Comparison of ENCODE assay signal across 11 cellular contexts in the genomic region with DNA sequence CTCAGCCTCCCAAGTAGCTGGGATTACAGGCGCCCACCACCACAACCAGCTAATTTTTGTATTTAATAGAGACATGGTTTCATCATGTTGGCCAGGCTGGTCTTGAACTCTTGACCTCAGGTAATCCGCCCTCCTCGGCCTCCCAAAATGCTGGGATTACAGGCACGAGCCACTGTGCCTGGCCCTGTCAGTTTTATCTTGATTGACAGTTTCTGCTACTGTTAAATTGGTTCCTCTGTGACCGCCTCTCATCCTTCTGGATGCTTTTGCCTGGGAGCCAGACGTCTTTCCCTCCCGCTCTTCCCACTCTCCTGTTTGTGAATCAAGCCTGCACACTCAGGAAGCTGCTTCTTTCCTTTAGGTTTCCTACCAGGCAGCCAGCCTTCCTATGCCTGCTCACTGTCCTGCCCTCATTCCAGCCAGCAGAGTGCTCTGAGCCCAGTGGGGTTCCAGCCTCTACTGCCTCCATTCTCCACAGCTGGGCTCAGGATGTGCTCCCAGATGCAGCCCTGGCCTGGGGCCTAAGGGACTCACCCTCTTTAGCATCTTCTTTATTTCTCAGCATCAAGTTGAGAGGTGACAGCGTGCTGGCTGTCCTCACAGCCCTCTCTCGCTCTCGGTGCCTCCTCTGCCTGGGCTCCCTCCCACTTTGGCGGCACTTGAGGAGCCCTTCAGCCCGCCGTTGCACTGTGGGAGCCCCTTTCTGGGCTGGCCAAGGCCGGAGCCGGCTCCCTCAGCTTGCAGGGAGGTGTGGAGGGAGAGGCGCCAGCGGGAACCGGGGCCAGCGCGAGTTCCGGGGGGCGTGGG. TPM values are rescaled to one million over a fixed set of nuclear protein-coding genes. Genes with fewer than 3 reads are reported as not detected.
DNase-seq lines count a peak whose midpoint lies in the region; ATAC-seq and TF ChIP-seq lines count a peak whose summit lies in the region.
"Not testable (repeated sequence)": the region's sequence is repeated elsewhere in the genome, so short reads cannot be mapped to it uniquely, and the experiment has no call there.
"Had no signal": no experiment of that assay in that cellular context is flagged by ENCODE, and none has a peak within 500 bp of the region (broad histone marks: within the 10 kb centered on the region; RNA-seq: fewer than 3 reads in every experiment).

No MANE protein-coding gene starts in this region.

- not testable (repeated sequence) for H3K4me3 Mint-ChIP-seq in activated T-helper 2 cell treated with anti-CD3 and anti-CD28 coated beads, Interferon-gamma antibody, Interleukin-2, Interleukin-4, amounts not matched to agents 10 μg/mL and 5 μg/mL and 100 μg/mL, durations not matched to agents 14 hours and 24 hours and 36 hours (ENCODE audit: low read depth); progenitor cell of endocrine pancreas (ENCODE audit: low read depth)
- H3K4me3 Mint-ChIP-seq in naive B cell = peak overlapping the region in 6 of 8 donors; percentile 12 to 77 (median 38)

- H3K9me3 Mint-ChIP-seq in activated T-helper 2 cell treated with anti-CD3 and anti-CD28 coated beads, Interferon-gamma antibody, Interleukin-2, Interleukin-4, amounts not matched to agents 10 μg/mL and 5 μg/mL and 100 μg/mL, durations not matched to agents 14 hours and 24 hours and 36 hours; naive B cell; progenitor cell of endocrine pancreas (ENCODE audit: low read depth): not testable (repeated sequence)

- intact Hi-C loops in activated T-helper 2 cell treated with anti-CD3 and anti-CD28 coated beads, Interferon-gamma antibody, Interleukin-2, Interleukin-4, amounts not matched to agents 10 μg/mL and 5 μg/mL and 100 μg/mL, durations not matched to agents 14 hours and 24 hours and 36 hours (cut with micrococcal nuclease) = not testable (repeated sequence)

- POLR2A ChIA-PET in HEK293T (lab: Yijun Ruan, JAX) = not testable (repeated sequence)

- H3K27me3 ChIP-seq in subcutaneous abdominal adipose tissue (ENCODE audit: control insufficient read depth in 5 of 5, insufficient read depth in 4 of 5, low read length in 5 of 5) = not testable (repeated sequence)

- H3K27ac Mint-ChIP-seq in activated T-helper 2 cell treated with anti-CD3 and anti-CD28 coated beads, Interferon-gamma antibody, Interleukin-2, Interleukin-4, amounts not matched to agents 10 μg/mL and 5 μg/mL and 100 μg/mL, durations not matched to agents 14 hours and 24 hours and 36 hours = not testable (repeated sequence)
- H3K27ac Mint-ChIP-seq in naive B cell (peak overlapping the region; percentile 14 to 97 (median 92)), progenitor cell of endocrine pancreas (peak overlapping the region; percentile 29)

- not testable (repeated sequence) for H3K9me3 ChIP-seq in subcutaneous abdominal adipose tissue (ENCODE audit: control insufficient read depth in 5 of 5, low read length in 5 of 5)

- DNase-seq in Ammon's horn (ENCODE audit: low spot score) (peak; percentile 53), islet precursor cell (peak; percentile 32)
- DNase-seq in HEK293T (ENCODE audit: extremely low spot score); epithelial cell of prostate (ENCODE audit: low read depth, low spot score); naive B cell; progenitor cell of endocrine pancreas (ENCODE audit: low spot score, unreplicated experiment): not testable (repeated sequence)
- DNase-seq in activated T-helper 2 cell treated with anti-CD3 and anti-CD28 coated beads, Interferon-gamma antibody, Interleukin-2, Interleukin-4, amounts not matched to agents 10 μg/mL and 5 μg/mL and 100 μg/mL, durations not matched to agents 14 hours and 24 hours and 36 hours (ENCODE audit: low spot score) = peak; percentile 4

- H3K27ac ChIP-seq in epithelial cell of prostate = peak overlapping the region; percentile 19
- H3K27ac ChIP-seq in subcutaneous abdominal adipose tissue (ENCODE audit: low read depth, low read length) = peak overlapping the region; percentile 58

- not testable (repeated sequence) for H3K4me3 ChIP-seq in subcutaneous abdominal adipose tissue (ENCODE audit: low read depth in 1 of 5, low read length in 5 of 5)

- H3K4me1 ChIP-seq in subcutaneous abdominal adipose tissue (ENCODE audit: control insufficient read depth in 5 of 5, insufficient read depth in 5 of 5, low read length in 5 of 5) = peaks cover 0 to 37% (median 2%) of the 10 kb centered on the region in 5 donors

- TF ChIP-seq CTCF in progenitor cell of endocrine pancreas (IDR thresholded peaks at IDR 0.05; ENCODE audit: unreplicated experiment) = not testable (repeated sequence)

- CTCF ChIA-PET in HEK293T (lab: Yijun Ruan, JAX) = interaction anchor here (1.2 kb wide), 1 partner anchor 9 kb away, joined by 3 read pairs; no protein-coding TSS in a partner anchor

- H3K9ac ChIP-seq in subcutaneous abdominal adipose tissue (ENCODE audit: low read length in 5 of 5) = not testable (repeated sequence)

- ATAC-seq in naive B cell (ENCODE audit: low read depth in 2 of 2) = not testable (repeated sequence)

- peaks cover 13% of the 10 kb centered on the region for H3K4me1 Mint-ChIP-seq in activated T-helper 2 cell treated with anti-CD3 and anti-CD28 coated beads, Interferon-gamma antibody, Interleukin-2, Interleukin-4, amounts not matched to agents 10 μg/mL and 5 μg/mL and 100 μg/mL, durations not matched to agents 14 hours and 24 hours and 36 hours (ENCODE audit: low read depth)
- peaks cover 43 to 47% (median 44%) of the 10 kb centered on the region in 3 donors for H3K4me1 Mint-ChIP-seq in naive B cell
- not testable (repeated sequence) for H3K4me1 Mint-ChIP-seq in progenitor cell of endocrine pancreas (ENCODE audit: low read depth)

- not testable (repeated sequence) for H3K36me3 ChIP-seq in subcutaneous abdominal adipose tissue (ENCODE audit: control insufficient read depth in 5 of 5, insufficient read depth in 5 of 5, low read length in 5 of 5)

- peaks cover 12% of the 10 kb centered on the region for H3K27me3 Mint-ChIP-seq in activated T-helper 2 cell treated with anti-CD3 and anti-CD28 coated beads, Interferon-gamma antibody, Interleukin-2, Interleukin-4, amounts not matched to agents 10 μg/mL and 5 μg/mL and 100 μg/mL, durations not matched to agents 14 hours and 24 hours and 36 hours (ENCODE audit: low read depth)
- H3K27me3 Mint-ChIP-seq in naive B cell = not testable (repeated sequence)
- peaks cover 17% of the 10 kb centered on the region for H3K27me3 Mint-ChIP-seq in progenitor cell of endocrine pancreas

- not testable (repeated sequence) for H3K36me3 Mint-ChIP-seq in activated T-helper 2 cell treated with anti-CD3 and anti-CD28 coated beads, Interferon-gamma antibody, Interleukin-2, Interleukin-4, amounts not matched to agents 10 μg/mL and 5 μg/mL and 100 μg/mL, durations not matched to agents 14 hours and 24 hours and 36 hours (ENCODE audit: low read depth); naive B cell; progenitor cell of endocrine pancreas (ENCODE audit: insufficient read depth)

TF ChIP-seq in HEK293T, 16 proteins besides CTCF, POLR2A, EP300 and RAD21:
- TF ChIP-seq, protein P1, sequence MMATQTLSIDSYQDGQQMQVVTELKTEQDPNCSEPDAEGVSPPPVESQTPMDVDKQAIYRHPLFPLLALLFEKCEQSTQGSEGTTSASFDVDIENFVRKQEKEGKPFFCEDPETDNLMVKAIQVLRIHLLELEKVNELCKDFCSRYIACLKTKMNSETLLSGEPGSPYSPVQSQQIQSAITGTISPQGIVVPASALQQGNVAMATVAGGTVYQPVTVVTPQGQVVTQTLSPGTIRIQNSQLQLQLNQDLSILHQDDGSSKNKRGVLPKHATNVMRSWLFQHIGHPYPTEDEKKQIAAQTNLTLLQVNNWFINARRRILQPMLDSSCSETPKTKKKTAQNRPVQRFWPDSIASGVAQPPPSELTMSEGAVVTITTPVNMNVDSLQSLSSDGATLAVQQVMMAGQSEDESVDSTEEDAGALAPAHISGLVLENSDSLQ (IDR thresholded peaks at IDR 0.05) = peak; percentile 39; the same call in 1 of the 2 replicates
TF ChIP-seq in HEK293T: peak in this region for 1; not testable (repeated sequence) for 15.

RNA-seq across cellular contexts. Expression of a gene that starts 5.0 kb away (rescaled TPM):
- 0.05 TPM in 1 of 2 replicates, not detected in the other for total RNA-seq in activated T-helper 2 cell treated with anti-CD3 and anti-CD28 coated beads, Interferon-gamma antibody, Interleukin-2, Interleukin-4, amounts not matched to agents 10 μg/mL and 5 μg/mL and 100 μg/mL, durations not matched to agents 14 hours and 24 hours and 36 hours
- polyA plus RNA-seq in naive B cell (ENCODE audit: low read depth in 6 of 6) = under 1 TPM in 1 of 6 donors, not detected in 5; 0.19 TPM
- total RNA-seq in progenitor cell of endocrine pancreas = 0.11 and 0.12 TPM in 2 replicates
- total RNA-seq: G401, GM23248 had no signal
- polyA plus RNA-seq: CD4-positive, alpha-beta memory T cell; GM23248 had no signal
